ENCODE assay signal across 20 cellular contexts in genomic region chr2:65916177-65916576, GRCh38.
DNase-seq lines count a peak whose midpoint lies in the region; ATAC-seq, FAIRE-seq and TF ChIP-seq lines count a peak whose summit lies in the region.
"Had no signal": no experiment of that assay in that cellular context is flagged by ENCODE, and none has a peak within 500 bp of the region (broad histone marks: within the 10 kb centered on the region; RNA-seq: fewer than 3 reads in every experiment).

No MANE protein-coding gene starts in this region.

- no peaks in the 10 kb centered on the region for H4K20me1 ChIP-seq in HepG2 (ENCODE audit: insufficient read depth, low read length)
- no peaks in the 10 kb centered on the region for H4K20me1 ChIP-seq in H1 (replicated peaks in 1 of 2; ENCODE audit: control insufficient read depth in 1 of 2, insufficient read depth in 2 of 2, low read length in 2 of 2)
- H4K20me1 ChIP-seq in SK-N-SH (ENCODE audit: insufficient read depth), result no peaks in the 10 kb centered on the region
- H4K20me1 ChIP-seq: BLaER1 treated with 17β-estradiol and CSF1 and Interleukin-3, amounts not matched to agents 10 nM and 100 nM had no signal

- no peak overlapping the region for H3K4me3 ChIP-seq in HepG2 (replicated peaks in 1 of 3; ENCODE audit: insufficient read depth in 1 of 3, low read depth in 2 of 3, low read length in 3 of 3)
- H3K4me3 ChIP-seq in right lobe of liver, result no peak overlapping the region
- no peak overlapping the region for H3K4me3 ChIP-seq in H1 (ENCODE audit: extremely low read depth in 1 of 4, insufficient read depth in 2 of 4, low read depth in 3 of 4, low read length in 4 of 4)
- H3K4me3 ChIP-seq in SK-N-SH (ENCODE audit: low read depth in 2 of 2, low read length in 1 of 2), result no peak overlapping the region
- H3K4me3 ChIP-seq: A549; BLaER1 treated with 17β-estradiol and CSF1 and Interleukin-3, amounts not matched to agents 10 nM and 100 nM had no signal

- H2BK12ac ChIP-seq in H1 (ENCODE audit: low read depth, low read length), result no peak overlapping the region

- ATAC-seq in HepG2, result no peak
- no peak for ATAC-seq in right lobe of liver
- ATAC-seq: A549; CD8-positive, alpha-beta T cell had no signal

- H2BK20ac ChIP-seq in H1 (ENCODE audit: low read length), result no peak overlapping the region

- no peak overlapping the region for H2AK5ac ChIP-seq in H1 (ENCODE audit: low read depth, low read length)

- TF ChIP-seq POLR2A in HepG2 (IDR thresholded peaks at IDR 0.05; ENCODE audit: insufficient read depth in 1 of 2, low read depth in 2 of 2, low read length in 2 of 2) (no peak), right lobe of liver (IDR thresholded peaks at IDR 0.05) (no peak), H1 (IDR thresholded peaks at IDR 0.05; ENCODE audit: control extremely low read depth in 1 of 2, low read depth in 2 of 2, low read length in 2 of 2) (no peak)

- POLR2A ChIA-PET in HepG2 (lab: Yijun Ruan, JAX), result no interaction called here
- POLR2A ChIA-PET in H1 (lab: Charles Lee; ENCODE audit: partially characterized antibody), result no interaction called here
- POLR2A ChIA-PET in SK-N-SH (lab: Yijun Ruan, JAX), result no interaction called here

- no peaks in the 10 kb centered on the region for H3K23me2 ChIP-seq in H1 (ENCODE audit: low read depth, low read length)

- H2AFZ ChIP-seq in HepG2 (ENCODE audit: low read length) (no peak overlapping the region), H1 (ENCODE audit: low read length) (no peak overlapping the region), SK-N-SH (ENCODE audit: low read depth) (no peak overlapping the region)

- no peaks in the 10 kb centered on the region for H3F3A ChIP-seq in SK-N-SH (replicated peaks; ENCODE audit: insufficient read depth)

- H3K14ac ChIP-seq in H1 (ENCODE audit: insufficient read length), result no peak overlapping the region

- H3K18ac ChIP-seq in H1 (ENCODE audit: extremely low read depth, low read length), result no peak overlapping the region

- BruUV-seq in HepG2 (replicated peaks; lab: Mats Ljungman, UMichigan), result no TSS peak

- DNase-seq in HepG2 (ENCODE audit: low spot score), result no peak
- DNase-seq in right lobe of liver, result no peak
- no peak for DNase-seq in H1 (ENCODE audit: low read depth in 1 of 2, low spot score in 2 of 2)
- no peak for DNase-seq in SK-N-SH
- no peak for DNase-seq in activated effector memory CD4-positive, alpha-beta T cell treated with anti-CD3 and anti-CD28 coated beads, Interleukin-2, amount 50 U/mL, for 16 hours
- DNase-seq: AML-193; Caco-2; Calu3; CD4-positive, alpha-beta T cell; CD8-positive, alpha-beta T cell; DMS79 treated with DMSO at 0.1 percent for 48 hours; GF-D8 had no signal

- no peak overlapping the region for H2BK15ac ChIP-seq in H1 (ENCODE audit: low read length)

- H3K79me1 ChIP-seq in H1 (ENCODE audit: low read depth, low read length), result no peaks in the 10 kb centered on the region

- no peak overlapping the region for H3K4ac ChIP-seq in H1 (replicated peaks; ENCODE audit: insufficient read length, low read depth, low read length)

- H3K9me3 ChIP-seq in HepG2 (ENCODE audit: low read length) (no peaks in the 10 kb centered on the region), right lobe of liver (no peaks in the 10 kb centered on the region), H1 (ENCODE audit: insufficient read depth in 2 of 2, low read depth in 1 of 2, low read length in 1 of 2) (no peaks in the 10 kb centered on the region), SK-N-SH (no peaks in the 10 kb centered on the region)
- H3K9me3 ChIP-seq: A549; BLaER1 treated with 17β-estradiol and CSF1 and Interleukin-3, amounts not matched to agents 10 nM and 100 nM; Caco-2 had no signal

- intact Hi-C loops in HepG2 (cut with micrococcal nuclease; ENCODE audit: unreplicated experiment), result no loop called here
- intact Hi-C loops in right lobe of liver (cut with DNase I), result no loop called here

- H3K27ac ChIP-seq in HepG2 (ENCODE audit: extremely low read length, insufficient read depth, low read length) (no peak overlapping the region), right lobe of liver (no peak overlapping the region), H1 (ENCODE audit: low read depth, low read length) (no peak overlapping the region), SK-N-SH (ENCODE audit: low read depth in 2 of 2, low read length in 1 of 2) (no peak overlapping the region)
- H3K27ac ChIP-seq: 22Rv1; A549; BLaER1 treated with 17β-estradiol and CSF1 and Interleukin-3, amounts not matched to agents 10 nM and 100 nM; C4-2B had no signal

- TF ChIP-seq CTCF in HepG2 (CRISPR knock-in tag; IDR thresholded peaks at IDR 0.05), result no peak
- no peak for TF ChIP-seq CTCF in right lobe of liver (IDR thresholded peaks at IDR 0.05)
- TF ChIP-seq CTCF in H1 (IDR thresholded peaks at IDR 0.05; ENCODE audit: control extremely low read depth in 1 of 3, insufficient read depth in 1 of 3, low read depth in 1 of 3, low read length in 3 of 3), result no peak
- TF ChIP-seq CTCF in SK-N-SH (IDR thresholded peaks at IDR 0.05), result no peak

- H3K79me2 ChIP-seq in HepG2 (ENCODE audit: insufficient read depth, low read length) (no peaks in the 10 kb centered on the region), H1 (ENCODE audit: control insufficient read depth in 1 of 2, insufficient read depth in 2 of 2, low read length in 2 of 2) (no peaks in the 10 kb centered on the region), SK-N-SH (ENCODE audit: insufficient read depth) (no peaks in the 10 kb centered on the region)

- H3K4me1 ChIP-seq in HepG2 (ENCODE audit: insufficient read depth, low read length) (peaks cover 21% of the 10 kb centered on the region), right lobe of liver (peaks cover 0 to 45% (median 0%) of the 10 kb centered on the region in 4 donors), H1 (replicated peaks in 1 of 4; ENCODE audit: control insufficient read depth in 3 of 4, insufficient read depth in 4 of 4, low read length in 3 of 4) (peaks cover 0 to 2% (median 0%) of the 10 kb centered on the region in 4 experiments; a peak in 1 of 7 replicates), SK-N-SH (ENCODE audit: control insufficient read depth in 1 of 2, insufficient read depth in 2 of 2, low read depth in 1 of 2, low read length in 1 of 2) (no peaks in the 10 kb centered on the region; a peak in 2 of 4 replicates)
- H3K4me1 ChIP-seq: A549, Caco-2 had no signal

- H4K5ac ChIP-seq in H1 (ENCODE audit: insufficient read length, low read depth, low read length), result no peak overlapping the region

- CTCF ChIA-PET in HepG2 (lab: Yijun Ruan, JAX; ENCODE audit: low intra/inter-chr PET ratio, low total read pairs), result no interaction called here
- CTCF ChIA-PET in H1 (lab: Charles Lee; ENCODE audit: partially characterized antibody), result interaction anchor here (0.7 to 1.5 kb wide), 5 partner anchors 15 to 1818 kb away, joined by 3 read pairs; no protein-coding TSS in a partner anchor
- CTCF ChIA-PET in SK-N-SH (lab: Yijun Ruan, JAX), result no interaction called here

- H3K9me2 ChIP-seq in SK-N-SH, result no peaks in the 10 kb centered on the region

- H3K27me3 ChIP-seq in HepG2 (ENCODE audit: control insufficient read depth in 1 of 2, insufficient read depth in 2 of 2, low read length in 2 of 2), result no peaks in the 10 kb centered on the region; a peak in 1 of 5 replicates
- no peaks in the 10 kb centered on the region for H3K27me3 ChIP-seq in right lobe of liver
- no peaks in the 10 kb centered on the region for H3K27me3 ChIP-seq in H1 (replicated peaks in 1 of 4; ENCODE audit: control insufficient read depth in 3 of 4, extremely low read depth in 1 of 4, insufficient read depth in 3 of 4, low read length in 3 of 4)
- no peaks in the 10 kb centered on the region for H3K27me3 ChIP-seq in SK-N-SH (ENCODE audit: insufficient read depth)
- H3K27me3 ChIP-seq: BLaER1 treated with 17β-estradiol and CSF1 and Interleukin-3, amounts not matched to agents 10 nM and 100 nM had no signal

- H3K23ac ChIP-seq in H1 (ENCODE audit: insufficient read length), result no peak overlapping the region

- no peak overlapping the region for H4K8ac ChIP-seq in H1 (ENCODE audit: extremely low read depth, insufficient read depth, low read length)

- H2BK5ac ChIP-seq in H1 (ENCODE audit: low read depth, low read length), result no peak overlapping the region

- H3K9ac ChIP-seq in HepG2 (ENCODE audit: insufficient read depth, low read depth, low read length) (no peak overlapping the region), H1 (replicated peaks in 1 of 4; ENCODE audit: extremely low read depth in 1 of 4, low read depth in 3 of 4, low read length in 3 of 4) (no peak overlapping the region), SK-N-SH (no peak overlapping the region)
- H3K9ac ChIP-seq: BLaER1 treated with 17β-estradiol and CSF1 and Interleukin-3, amounts not matched to agents 10 nM and 100 nM had no signal

- TF ChIP-seq RAD21 in HepG2 (CRISPR knock-in tag; IDR thresholded peaks at IDR 0.05), result no peak
- TF ChIP-seq RAD21 in H1 (IDR thresholded peaks at IDR 0.05 in 1 of 2, conservative IDR thresholded peaks at IDR 0.05 in 1 of 2; ENCODE audit: low read depth in 2 of 2, low read length in 2 of 2), result no peak
- TF ChIP-seq RAD21 in SK-N-SH (IDR thresholded peaks at IDR 0.05; ENCODE audit: low read length), result no peak

- no peak overlapping the region for H3K56ac ChIP-seq in H1 (replicated peaks; ENCODE audit: insufficient read length, low read depth, low read length)

- no peak for FAIRE-seq in HepG2 (lab: Jason Lieb, UNC)
- no peak for FAIRE-seq in H1 (lab: Jason Lieb, UNC)
- FAIRE-seq: A549, D721Med, G401.6, GM12891, GM19239 had no signal

- H3K36me3 ChIP-seq in HepG2 (replicated peaks in 1 of 2; ENCODE audit: control insufficient read depth in 1 of 2, insufficient read depth in 2 of 2, low read length in 2 of 2), result no peaks in the 10 kb centered on the region
- no peaks in the 10 kb centered on the region for H3K36me3 ChIP-seq in right lobe of liver
- no peaks in the 10 kb centered on the region for H3K36me3 ChIP-seq in H1 (ENCODE audit: control insufficient read depth in 2 of 4, insufficient read depth in 4 of 4, low read length in 3 of 4)
- no peaks in the 10 kb centered on the region for H3K36me3 ChIP-seq in SK-N-SH (replicated peaks in 1 of 2; ENCODE audit: control insufficient read depth in 1 of 2, insufficient read depth in 2 of 2, low read length in 1 of 2)
- H3K36me3 ChIP-seq: BLaER1 treated with 17β-estradiol and CSF1 and Interleukin-3, amounts not matched to agents 10 nM and 100 nM had no signal

- no peak overlapping the region for H2BK120ac ChIP-seq in H1 (replicated peaks; ENCODE audit: low read depth, low read length)

- no peak for TF ChIP-seq EP300 in HepG2 (IDR thresholded peaks at IDR 0.05; ENCODE audit: low read depth in 2 of 2, low read length in 2 of 2)
- TF ChIP-seq EP300 in HepG2 (CRISPR knock-in tag; IDR thresholded peaks at IDR 0.05; ENCODE audit: borderline replicate concordance), result no peak
- no peak for TF ChIP-seq EP300 in H1 (IDR thresholded peaks at IDR 0.05; ENCODE audit: borderline replicate concordance in 1 of 2, low read depth in 2 of 2, low read length in 2 of 2)
- no peak for TF ChIP-seq EP300 in SK-N-SH (IDR thresholded peaks at IDR 0.05; ENCODE audit: borderline replicate concordance in 1 of 2, low read depth in 1 of 2, low read length in 1 of 2)

- in situ Hi-C loops in HepG2 (cut with HindIII; ENCODE audit: extremely low pct_ligation_motif_present, low pct_unique_long_range_greater_than_20kb), result no loop called here

- H4K91ac ChIP-seq in H1 (replicated peaks; ENCODE audit: insufficient read length, low read length), result no peak overlapping the region

- H3K4me2 ChIP-seq in HepG2 (ENCODE audit: low read depth, low read length) (no peak overlapping the region), H1 (ENCODE audit: insufficient read depth in 1 of 2, low read depth in 2 of 2, low read length in 2 of 2) (no peak overlapping the region), SK-N-SH (no peak overlapping the region)
- H3K4me2 ChIP-seq: A549; BLaER1 treated with 17β-estradiol and CSF1 and Interleukin-3, amounts not matched to agents 10 nM and 100 nM had no signal

Comparison
In these comparisons a context has a peak if more than half of its experiments do, and no peak if none do; other contexts are left out.
1. Of the 41 proteins assayed by ChIP-seq in both HepG2 and H1: peak only in HepG2: none; only in H1: none; in both: CEBPB; in neither: 40.